8 cellular contexts compared by ENCODE assay signal in genomic region chr19:17309198-17309961, GRCh38. TPM values are rescaled to one million over a fixed set of nuclear protein-coding genes. Genes with fewer than 3 reads are reported as not detected.
DNase-seq lines count a peak whose midpoint lies in the region; ATAC-seq, FAIRE-seq and TF ChIP-seq lines count a peak whose summit lies in the region.

TSS of gene DDA1 (plus strand) at chr19:17309563. CDS start at chr19:17309655, 92 bp downstream.

- H3K4me3 Mint-ChIP-seq in chondrocyte (ENCODE audit: unreplicated experiment): peak within 1 kb of the TSS; percentile 85

- peak within 1 kb of the TSS; percentile 81 to 87 for H3K4me3 ChIP-seq in kidney (ENCODE audit: low read length in 2 of 2)

- TF ChIP-seq CTCF in AG09319 (IDR thresholded peaks at IDR 0.05; ENCODE audit: low read depth, low read length) (no peak), chondrocyte (IDR thresholded peaks at IDR 0.05) (no peak), kidney (IDR thresholded peaks at IDR 0.05; ENCODE audit: borderline replicate concordance, extremely low read depth, insufficient read depth) (no peak)

- no peaks in the 10 kb centered on the region for H3K9me3 Mint-ChIP-seq in chondrocyte (ENCODE audit: low read depth)

- peak within 1 kb of the TSS; percentile 90 for H3K27ac Mint-ChIP-seq in chondrocyte (ENCODE audit: unreplicated experiment)

- peaks cover 6 to 30% of the 10 kb centered on the region in 2 donors for H3K4me1 ChIP-seq in kidney (ENCODE audit: control insufficient read depth in 1 of 2, insufficient read depth in 1 of 2, low read depth in 1 of 2, low read length in 2 of 2)

- intact Hi-C loops in kidney (cut with DNase I): no loop called here

- H3K36me3 ChIP-seq in kidney (ENCODE audit: control insufficient read depth in 1 of 2, insufficient read depth in 2 of 2, low read length in 2 of 2): peaks cover 2 to 6% of the 10 kb centered on the region in 2 donors

- peak; percentile 99 for FAIRE-seq in kidney (lab: Jason Lieb, UNC)

- no peaks in the 10 kb centered on the region for H3K9me3 ChIP-seq in kidney (ENCODE audit: control insufficient read depth in 1 of 2, low read length in 2 of 2)

- peaks cover 54% of the 10 kb centered on the region for H3K4me1 Mint-ChIP-seq in chondrocyte (ENCODE audit: low read depth)

- H3K9ac ChIP-seq in kidney (ENCODE audit: low read length in 2 of 2): peak within 1 kb of the TSS; percentile 67 to 68

- peak within 1 kb of the TSS in 1 of 2 donors; percentile 57 for H3K27ac ChIP-seq in kidney (ENCODE audit: low read depth in 2 of 2, low read length in 2 of 2)

- no peaks in the 10 kb centered on the region for H3K27me3 Mint-ChIP-seq in chondrocyte (ENCODE audit: low read depth)

- peaks cover 2% of the 10 kb centered on the region for H3K36me3 Mint-ChIP-seq in chondrocyte (ENCODE audit: low read depth)

- DNase-seq in AG09319 (ENCODE audit: extremely low read depth, low read depth) (peak; percentile 99), NCI-H510A treated with DMSO at 0.1 percent for 48 hours (lab: John Stamatoyannopoulos, UW) (peak; percentile 99), chondrocyte (ENCODE audit: low spot score) (peak; percentile 99), kidney (peak; percentile 99)
- DNase-seq in activated CD4-positive, alpha-beta T cell treated with anti-CD3 and anti-CD28 coated beads for 24 hours (ENCODE audit: low read depth in 2 of 2): peak; percentile 98 to 99
- peak; percentile 100 for DNase-seq in stimulated activated CD4-positive, alpha-beta T cell treated with anti-CD3 and anti-CD28 coated beads, Interleukin-15, amount 100 ng/mL, for 24 hours

- ATAC-seq in GM19035 (IDR thresholded peaks at IDR 0.05; ENCODE audit: unreplicated experiment): peak; percentile 59
- ATAC-seq in HG03432 (IDR thresholded peaks at IDR 0.05; ENCODE audit: unreplicated experiment): peak; percentile 49

RNA-seq across cellular contexts. Expression of gene DDA1, which starts in this region (rescaled TPM):
- total RNA-seq in chondrocyte (53.0 to 66.6 TPM (median 63.9 TPM) in 3 replicates), kidney (27.7 TPM)
- polyA plus RNA-seq in kidney (ENCODE audit: insufficient read depth, low read depth, low replicate concordance): 35.9 TPM
